In genomic region chr2:71481111-71481510, GRCh38 we compare ENCODE assay signal across 35 cellular contexts. TPM values are rescaled to one million over a fixed set of nuclear protein-coding genes. Genes with fewer than 3 reads are reported as not detected.
"Had no signal": no experiment of that assay in that cellular context is flagged by ENCODE, and none has a peak within 500 bp of the region (broad histone marks: within the 10 kb centered on the region; RNA-seq: fewer than 3 reads in every experiment).

No MANE protein-coding gene starts in this region.

- FAIRE-seq: astrocyte, TTC549 had no signal

- ATAC-seq: activated CD8-positive, alpha-beta T cell treated with anti-CD3 and anti-CD28 coated beads for 36 hours; activated naive CD4-positive, alpha-beta T cell treated with anti-CD3 and anti-CD28 coated beads, Interleukin-2, amount 50 U/mL, for 72 hours; activated T-cell treated with anti-CD3 and anti-CD28 coated beads, Interleukin-2, amount 50 U/mL, for 4 hours; activated T-cell treated with anti-CD3 and anti-CD28 coated beads, Interleukin-2, amount 50 U/mL, for 72 hours; activated T-helper 17 cell treated with anti-CD3 and anti-CD28 coated beads, Interleukin-2, amount 50 U/mL, for 72 hours; body of pancreas had no signal

- H3K4me3 ChIP-seq: adrenal gland, body of pancreas, breast epithelium had no signal

- H3K9me3 ChIP-seq: adrenal gland, body of pancreas, breast epithelium had no signal

- H3K36me3 ChIP-seq: adrenal gland, breast epithelium had no signal

- H3K27me3 ChIP-seq: adrenal gland, body of pancreas, brain microvascular endothelial cell, breast epithelium had no signal

- H3K27ac ChIP-seq: adrenal gland, body of pancreas, brain microvascular endothelial cell, breast epithelium, VCaP had no signal

- DNase-seq: activated B cell treated with CpG ODN at 0.5 μM for 24 hours; activated CD4-positive, alpha-beta memory T cell treated with anti-CD3 and anti-CD28 coated beads for 36 hours; activated CD4-positive, alpha-beta T cell treated with anti-CD3 and anti-CD28 coated beads for 4 hours; activated CD4-positive, alpha-beta T cell treated with anti-CD3 and anti-CD28 coated beads, Interleukin-2, amount 10 ng/mL, durations not matched to agents 24 days and 14 days; activated CD4-positive, alpha-beta T cell treated with anti-CD3 and anti-CD28 coated beads, Interleukin-2, amount 50 U/mL, for 1 hour; activated CD4-positive, alpha-beta T cell treated with anti-CD3 and anti-CD28 coated beads, Interleukin-2, amount 50 U/mL, for 4 hours; activated CD4-positive, CD25-positive, alpha-beta regulatory T cell treated with anti-CD3 and anti-CD28 coated beads, Interleukin-2, amount 50 U/mL, for 72 hours; activated CD8-positive, alpha-beta memory T cell treated with anti-CD3 and anti-CD28 coated beads, Interleukin-2, amount 50 U/mL, for 4 hours; activated CD8-positive, alpha-beta T cell treated with anti-CD3 and anti-CD28 coated beads for 36 hours; activated effector memory CD4-positive, alpha-beta T cell treated with anti-CD3 and anti-CD28 coated beads, Interleukin-2, amount 50 U/mL, for 16 hours; activated gamma-delta T cell treated with Interleukin-2 at 50 U/mL for 16 hours; activated naive CD4-positive, alpha-beta T cell; activated naive CD4-positive, alpha-beta T cell treated with anti-CD3 and anti-CD28 coated beads for 36 hours; activated naive CD4-positive, alpha-beta T cell treated with anti-CD3 and anti-CD28 coated beads, Interleukin-2, amount 50 U/mL, for 16 hours; activated naive CD8-positive, alpha-beta T cell treated with anti-CD3 and anti-CD28 coated beads for 36 hours; activated T-cell treated with anti-CD3 and anti-CD28 coated beads for 4 hours; activated T-cell treated with anti-CD3 and anti-CD28 coated beads, Interleukin-2, amount 50 U/mL, for 1 hour; activated T-cell treated with anti-CD3 and anti-CD28 coated beads, Interleukin-2, amount 50 U/mL, for 4 hours; activated T-cell treated with anti-CD3 and anti-CD28 coated beads, Interleukin-2, amount 50 U/mL, for 72 hours; adrenal gland; amniotic stem cell; aorta; body of pancreas; brain microvascular endothelial cell; central memory CD4-positive, alpha-beta T cell; T-helper 1 cell; T-helper 2 cell; T-helper 9 cell had no signal

- H3K4me1 ChIP-seq: adrenal gland, body of pancreas, breast epithelium had no signal

RNA-seq across cellular contexts. Expression of gene DYSF, which starts 27.8 kb away (rescaled TPM):
- total RNA-seq: activated CD4-positive, alpha-beta memory T cell treated with anti-CD3 and anti-CD28 coated beads for 36 hours; activated CD4-positive, alpha-beta T cell treated with anti-CD3 and anti-CD28 coated beads, Interleukin-2, amount 10 ng/mL, durations not matched to agents 24 days and 14 days; activated T-helper 1 cell treated with anti-CD3 and anti-CD28 coated beads, Interleukin-12 subunit alpha, Interleukin-12 subunit beta, Interleukin-2, Interleukin-4 antibody, amounts not matched to agents 30 ng/mL and 10 ng/mL and 1 ng/mL, durations not matched to agents 14 hours and 24 hours and 36 hours had no signal
